Comparison of ENCODE assay signal across 8 cellular contexts in genomic region chr9:133348763-133349573, GRCh38. TPM values are rescaled to one million over a fixed set of nuclear protein-coding genes. Genes with fewer than 3 reads are reported as not detected.
DNase-seq lines count a peak whose midpoint lies in the region; ATAC-seq and TF ChIP-seq lines count a peak whose summit lies in the region.

No MANE protein-coding gene starts in this region.

- H3K9me3 Mint-ChIP-seq in activated naive CD4-positive, alpha-beta T cell treated with anti-CD3 and anti-CD28 coated beads, Interleukin-2, amount 50 U/mL, for 24 hours = no peaks in the 10 kb centered on the region
- H3K9me3 Mint-ChIP-seq in brain = peaks cover 0 to 4% (median 0%) of the 10 kb centered on the region in 5 experiments

- H3K36me3 ChIP-seq in lung (ENCODE audit: control insufficient read depth in 2 of 2, insufficient read depth in 2 of 2, low read length in 2 of 2) (peaks cover 12 to 55% of the 10 kb centered on the region in 2 donors), upper lobe of right lung (peaks cover 69% of the 10 kb centered on the region)

- intact Hi-C loops in upper lobe of right lung (cut with DNase I) = no loop called here

- H3K9me3 ChIP-seq in lung (ENCODE audit: control insufficient read depth in 2 of 2, insufficient read depth in 1 of 2, low read length in 1 of 2) (no peaks in the 10 kb centered on the region), upper lobe of right lung (no peaks in the 10 kb centered on the region)

- H3K4me1 ChIP-seq in lung (ENCODE audit: control insufficient read depth in 2 of 2, insufficient read depth in 2 of 2, low read length in 2 of 2) = peaks cover 0 to 12% of the 10 kb centered on the region in 2 donors
- H3K4me1 ChIP-seq in upper lobe of right lung = peaks cover 24% of the 10 kb centered on the region

- H3K27ac Mint-ChIP-seq in activated naive CD4-positive, alpha-beta T cell treated with anti-CD3 and anti-CD28 coated beads, Interleukin-2, amount 50 U/mL, for 24 hours = peak overlapping the region; percentile 98
- H3K27ac Mint-ChIP-seq in brain = peak overlapping the region; percentile 96 to 99 (median 99)

- H3K27me3 Mint-ChIP-seq in activated naive CD4-positive, alpha-beta T cell treated with anti-CD3 and anti-CD28 coated beads, Interleukin-2, amount 50 U/mL, for 24 hours = no peaks in the 10 kb centered on the region
- peaks cover 14% of the 10 kb centered on the region for H3K27me3 Mint-ChIP-seq in brain

- H3K4me3 Mint-ChIP-seq in activated naive CD4-positive, alpha-beta T cell treated with anti-CD3 and anti-CD28 coated beads, Interleukin-2, amount 50 U/mL, for 24 hours = peak overlapping the region; percentile 98
- peak overlapping the region; percentile 91 to 99 (median 98) for H3K4me3 Mint-ChIP-seq in brain

- H3K4me1 Mint-ChIP-seq in activated naive CD4-positive, alpha-beta T cell treated with anti-CD3 and anti-CD28 coated beads, Interleukin-2, amount 50 U/mL, for 24 hours = peaks cover 43% of the 10 kb centered on the region
- peaks cover 38% of the 10 kb centered on the region for H3K4me1 Mint-ChIP-seq in brain

- DNase-seq in activated naive CD4-positive, alpha-beta T cell treated with Interleukin-2 at 50 U/mL for 16 hours = no peak
- DNase-seq in lung (ENCODE audit: low spot score) (no peak), upper lobe of right lung (no peak), NCI-H1092 treated with DMSO at 0.1 percent for 48 hours (lab: John Stamatoyannopoulos, UW) (no peak), NCI-H226 (no peak)

- ATAC-seq in lung (ENCODE audit: insufficient read depth, low FRiP score) (no peak), upper lobe of right lung (no peak), HG02610 (IDR thresholded peaks at IDR 0.05; ENCODE audit: unreplicated experiment) (no peak)

- no peaks in the 10 kb centered on the region for H3K27me3 ChIP-seq in lung (ENCODE audit: control insufficient read depth, insufficient read depth)
- H3K27me3 ChIP-seq in upper lobe of right lung = no peaks in the 10 kb centered on the region

- peaks cover 23% of the 10 kb centered on the region for H3K36me3 Mint-ChIP-seq in activated naive CD4-positive, alpha-beta T cell treated with anti-CD3 and anti-CD28 coated beads, Interleukin-2, amount 50 U/mL, for 24 hours
- H3K36me3 Mint-ChIP-seq in brain = peaks cover 63% of the 10 kb centered on the region

- peak overlapping the region; percentile 100 for H3K4me3 ChIP-seq in lung
- peak overlapping the region; percentile 94 for H3K4me3 ChIP-seq in upper lobe of right lung

- WGBS in lung, 2 donors = 20 to 24% methylated on average over 23 of the region's 23 CpGs

- TF ChIP-seq CTCF in brain (conservative IDR thresholded peaks at IDR 0.05) (no peak), lung (IDR thresholded peaks at IDR 0.05; ENCODE audit: control extremely low read depth, extremely low read depth) (no peak), upper lobe of right lung (IDR thresholded peaks at IDR 0.05) (no peak)

- H3K27ac ChIP-seq in lung (ENCODE audit: low read depth in 1 of 2, low read length in 1 of 2) (peak overlapping the region; percentile 66 to 97), upper lobe of right lung (peak overlapping the region; percentile 94)

RNA-seq across cellular contexts. Expression of gene RPL7A, which starts 0.9 kb away (rescaled TPM):
- polyA plus RNA-seq in brain (ENCODE audit: insufficient read depth, low read depth, low replicate concordance) (5,503 TPM), lung (1,000 to 10,000 TPM; 2,527 to 3,573 TPM)
- total RNA-seq in lung (1,000 to 10,000 TPM; 1,412 to 1,708 TPM), upper lobe of right lung (1,380 TPM)

RNA-seq across cellular contexts. Expression of gene MED22, which starts 1.0 kb away (rescaled TPM):
- polyA plus RNA-seq in brain (ENCODE audit: insufficient read depth, low read depth, low replicate concordance) = 37.7 TPM
- 10 to 100 TPM; 19.3 to 32.0 TPM for total RNA-seq in lung
- polyA plus RNA-seq in lung = 10 to 100 TPM; 11.4 to 20.9 TPM
- total RNA-seq in upper lobe of right lung = 25.8 TPM

RNA-seq across cellular contexts. Expression of gene SURF1, which starts 7.3 kb away (rescaled TPM):
- polyA plus RNA-seq in brain (ENCODE audit: insufficient read depth, low read depth, low replicate concordance) (104 TPM), lung (10 to 100 TPM; 73.9 to 75.3 TPM)
- total RNA-seq in lung (10 to 100 TPM; 14.2 to 41.7 TPM), upper lobe of right lung (43.9 TPM)

RNA-seq across cellular contexts. Expression of gene SURF2, which starts 7.4 kb away (rescaled TPM):
- polyA plus RNA-seq in brain (ENCODE audit: insufficient read depth, low read depth, low replicate concordance) (75.0 TPM), lung (10 to 100 TPM; 24.1 to 50.1 TPM)
- total RNA-seq in lung (10 to 100 TPM; 11.7 to 30.3 TPM), upper lobe of right lung (12.0 TPM)

RNA-seq across cellular contexts. Expression of gene SURF6, which starts 13.0 kb away (rescaled TPM):
- polyA plus RNA-seq in brain (ENCODE audit: insufficient read depth, low read depth, low replicate concordance) = 24.4 TPM
- total RNA-seq in lung = 10 to 100 TPM; 13.7 to 25.6 TPM
- 10 to 100 TPM; 23.0 to 24.5 TPM for polyA plus RNA-seq in lung
- 15.9 TPM for total RNA-seq in upper lobe of right lung
